ENCODE assay signal across 15 cellular contexts in genomic region chr1:21899267-21899810, GRCh38. TPM values are rescaled to one million over a fixed set of nuclear protein-coding genes. Genes with fewer than 3 reads are reported as not detected.
A peak's percentile ranks its signal among the peaks of the same experiment; 100 is the strongest.
DNase-seq lines count a peak whose midpoint lies in the region; ATAC-seq, FAIRE-seq and TF ChIP-seq lines count a peak whose summit lies in the region.
"Had no signal": no experiment of that assay in that cellular context is flagged by ENCODE, and none has a peak within 500 bp of the region (broad histone marks: within the 10 kb centered on the region; RNA-seq: fewer than 3 reads in every experiment).

No MANE protein-coding gene starts in this region.

- DNase-seq in GM19239 (ENCODE audit: insufficient read length, low spot score), result no peak
- no peak for DNase-seq in brain microvascular endothelial cell
- peak; percentile 54 for DNase-seq in spleen
- DNase-seq in suprapubic skin (ENCODE audit: low spot score in 2 of 2), result no peak
- DNase-seq in SW 1271 (lab: John Stamatoyannopoulos, UW), result no peak
- DNase-seq: activated B cell treated with CpG ODN at 0.5 μM for 24 hours; activated effector memory CD4-positive, alpha-beta T cell treated with anti-CD3 and anti-CD28 coated beads, Interleukin-2, amount 50 U/mL, for 16 hours; GF-D8; NCI-H82 had no signal

- H3K27me3 ChIP-seq in brain microvascular endothelial cell (replicated peaks) (no peaks in the 10 kb centered on the region), spleen (replicated peaks in 1 of 7) (no peaks in the 10 kb centered on the region), suprapubic skin (no peaks in the 10 kb centered on the region)

- ATAC-seq in GM19351 (IDR thresholded peaks at IDR 0.05; ENCODE audit: unreplicated experiment) (no peak), HG03442 (IDR thresholded peaks at IDR 0.05; ENCODE audit: unreplicated experiment) (no peak)
- ATAC-seq: HCT116; left lobe of liver; natural killer cell treated with Interleukin-12 subunit alpha and Interleukin-12 subunit beta and Interleukin-15 and Interleukin-18, amount 100 ng/mL, for 72 hours had no signal

- in situ Hi-C loops in brain microvascular endothelial cell (cut with HindIII; ENCODE audit: low pct_ligation_motif_present, low sequenced_read_pairs), result no loop called here

- TF ChIP-seq CTCF in brain microvascular endothelial cell (IDR thresholded peaks at IDR 0.05; ENCODE audit: low read depth, low read length, missing control alignments) (no peak), spleen (IDR thresholded peaks at IDR 0.05 in 8 of 11, conservative IDR thresholded peaks at IDR 0.05 in 3 of 11) (no peak), suprapubic skin (IDR thresholded peaks at IDR 0.05) (no peak)

- intact Hi-C loops in spleen (cut with DNase I; ENCODE audit: low total_unique reads), result no loop called here

- peak overlapping the region; percentile 47 for H3K27ac ChIP-seq in brain microvascular endothelial cell
- H3K27ac ChIP-seq in mesodermal cell (ENCODE audit: low read depth, low read length, severe bottlenecking), result peak overlapping the region; percentile 89
- peak overlapping the region in 5 of 8 donors; percentile 47 to 77 (median 54) for H3K27ac ChIP-seq in spleen
- H3K27ac ChIP-seq in suprapubic skin, result no peak overlapping the region

- FAIRE-seq in GM19239 (lab: Jason Lieb, UNC), result peak; percentile 18

- 96 to 100% methylated on average over 4 of the region's 4 CpGs for WGBS in mesodermal cell (ENCODE audit: insufficient coverage in 2 of 2), 2 experiments
- WGBS in spleen, 5 donors, result 60 to 81% (median 70%) methylated on average over 3 to 4 of the region's 4 CpGs
- WGBS in suprapubic skin, result 71% methylated on average over 2 of the region's 4 CpGs

- TF ChIP-seq POLR2A in spleen (IDR thresholded peaks at IDR 0.05) (no peak), suprapubic skin (IDR thresholded peaks at IDR 0.05) (no peak)

- peaks cover 57% of the 10 kb centered on the region for H3K4me1 ChIP-seq in mesodermal cell (ENCODE audit: control insufficient read depth, insufficient read depth, low read length, poor library complexity, severe bottlenecking)
- peaks cover 29 to 93% (median 71%) of the 10 kb centered on the region in 6 donors for H3K4me1 ChIP-seq in spleen
- H3K4me1 ChIP-seq in suprapubic skin, result peaks cover 95% of the 10 kb centered on the region

- H3K36me3 ChIP-seq in brain microvascular endothelial cell (replicated peaks), result peaks cover 12% of the 10 kb centered on the region
- H3K36me3 ChIP-seq in mesodermal cell (ENCODE audit: control insufficient read depth, insufficient read depth, low read length), result peaks cover 31% of the 10 kb centered on the region
- peaks cover 0 to 19% (median 7%) of the 10 kb centered on the region in 6 donors for H3K36me3 ChIP-seq in spleen
- H3K36me3 ChIP-seq in suprapubic skin, result peaks cover 16% of the 10 kb centered on the region

- no peak for TF ChIP-seq EP300 in suprapubic skin (IDR thresholded peaks at IDR 0.05)

- H3K4me3 ChIP-seq in brain microvascular endothelial cell (ENCODE audit: low read depth, low read length) (no peak overlapping the region), mesodermal cell (ENCODE audit: extremely low read depth, insufficient read depth, low read length, poor library complexity, severe bottlenecking) (no peak overlapping the region), spleen (no peak overlapping the region), suprapubic skin (no peak overlapping the region)

- no peaks in the 10 kb centered on the region for H3K9me3 ChIP-seq in mesodermal cell (ENCODE audit: control insufficient read depth, low read length)
- H3K9me3 ChIP-seq in spleen, result no peaks in the 10 kb centered on the region
- no peaks in the 10 kb centered on the region for H3K9me3 ChIP-seq in suprapubic skin

RNA-seq across cellular contexts. Expression of gene HSPG2, which starts 37.8 kb away (rescaled TPM):
- 162 TPM for polyA plus RNA-seq in mesodermal cell (2013, experiment 1 of 2)
- 102 TPM for polyA plus RNA-seq in mesodermal cell (2013, experiment 2 of 2)
- 100 to 1,000 TPM in 6 of 7 donors, 10 to 100 TPM in 1; 69.7 to 395 (median 178) TPM for total RNA-seq in spleen
- 10 to 100 TPM; 14.4 to 63.5 (median 15.0) TPM for polyA plus RNA-seq in spleen
- 100 to 1,000 TPM in 3 of 4 donors, 10 to 100 TPM in 1; 97.5 to 164 (median 131) TPM for total RNA-seq in suprapubic skin
